In genomic region chr9:2691626-2692025, GRCh38 we compare ENCODE assay signal across 23 cellular contexts. TPM values are rescaled to one million over a fixed set of nuclear protein-coding genes. Genes with fewer than 3 reads are reported as not detected.
DNase-seq lines count a peak whose midpoint lies in the region; ATAC-seq and TF ChIP-seq lines count a peak whose summit lies in the region.
"Had no signal": no experiment of that assay in that cellular context is flagged by ENCODE, and none has a peak within 500 bp of the region (broad histone marks: within the 10 kb centered on the region; RNA-seq: fewer than 3 reads in every experiment).

No MANE protein-coding gene starts in this region.

- no peaks in the 10 kb centered on the region for H3K36me3 ChIP-seq in adipocyte (ENCODE audit: control insufficient read depth, insufficient read depth, low read length, severe bottlenecking)
- H3K36me3 ChIP-seq: BE2C had no signal

- H3K4me3 Mint-ChIP-seq in nephron, result no peak overlapping the region
- H3K4me3 Mint-ChIP-seq: CD4-positive, CD25-positive, alpha-beta regulatory T cell had no signal

- intact Hi-C loops in left cardiac atrium (cut with DNase I), result no loop called here

- no peak for ATAC-seq in left cardiac atrium
- no peak for ATAC-seq in HG02588 (IDR thresholded peaks at IDR 0.05; ENCODE audit: unreplicated experiment)

- no peaks in the 10 kb centered on the region for H3K27me3 Mint-ChIP-seq in nephron (ENCODE audit: low read depth)
- H3K27me3 Mint-ChIP-seq: CD4-positive, CD25-positive, alpha-beta regulatory T cell had no signal

- H3K9ac ChIP-seq in adipocyte (ENCODE audit: low read length), result no peak overlapping the region

- TF ChIP-seq CTCF in fibroblast of mammary gland (conservative IDR thresholded peaks at IDR 0.05; ENCODE audit: control insufficient read depth, insufficient read depth, low read depth, low read length) (no peak), nephron (IDR thresholded peaks at IDR 0.05; ENCODE audit: unreplicated experiment in 3 of 3) (no peak)

- no peaks in the 10 kb centered on the region for H3K9me3 Mint-ChIP-seq in nephron
- H3K9me3 Mint-ChIP-seq: CD4-positive, CD25-positive, alpha-beta regulatory T cell had no signal

- DNase-seq in EH (ENCODE audit: low read depth), result peak; percentile 14
- DNase-seq in adipocyte (ENCODE audit: low read depth), result peak; percentile 3
- peak; percentile 12 for DNase-seq in fibroblast of mammary gland (ENCODE audit: low read depth)
- no peak for DNase-seq in left cardiac atrium
- DNase-seq in activated CD4-positive, alpha-beta T cell treated with anti-CD3 and anti-CD28 coated beads for 4 hours, result no peak
- no peak for DNase-seq in NCI-H1930 (lab: John Stamatoyannopoulos, UW)
- DNase-seq: 8988T; BE2C; CD4-positive, CD25-positive, alpha-beta regulatory T cell; COR-L47; DMS 273 treated with DMSO at 0.1 percent for 48 hours; DND-41; GOT3; KBM-7; NCI-H1105 treated with DMSO at 0.1 percent for 48 hours; NCI-H1694; NCI-H2227 treated with DMSO at 0.1 percent for 48 hours; NCI-H510A treated with DMSO at 0.1 percent for 48 hours; NCI-H82; OCI-M1; Right ventricle myocardium superior had no signal

- no peaks in the 10 kb centered on the region for H3K9me3 ChIP-seq in adipocyte (ENCODE audit: control insufficient read depth, low read length)
- H3K9me3 ChIP-seq: BE2C had no signal

- H3K4me1 ChIP-seq in adipocyte (ENCODE audit: control insufficient read depth, insufficient read depth, low read length), result no peaks in the 10 kb centered on the region

- H3K4me3 ChIP-seq in adipocyte (ENCODE audit: low read length), result no peak overlapping the region
- no peak overlapping the region for H3K4me3 ChIP-seq in fibroblast of mammary gland (ENCODE audit: control insufficient read depth, low read depth, low read length)

- peaks cover 18% of the 10 kb centered on the region for H3K4me1 Mint-ChIP-seq in nephron
- H3K4me1 Mint-ChIP-seq: CD4-positive, CD25-positive, alpha-beta regulatory T cell had no signal

- no peaks in the 10 kb centered on the region for H3K27me3 ChIP-seq in adipocyte (replicated peaks; ENCODE audit: control insufficient read depth, insufficient read depth, low read length)
- H3K27me3 ChIP-seq: BE2C had no signal

- H3K27ac Mint-ChIP-seq in nephron, result peak overlapping the region in 2 of 3 experiments; percentile 39 to 65
- H3K27ac Mint-ChIP-seq: CD4-positive, CD25-positive, alpha-beta regulatory T cell had no signal

- peaks cover 3% of the 10 kb centered on the region for H3K36me3 Mint-ChIP-seq in nephron (ENCODE audit: low read depth)
- H3K36me3 Mint-ChIP-seq: CD4-positive, CD25-positive, alpha-beta regulatory T cell had no signal

RNA-seq across cellular contexts. Expression of gene KCNV2, which starts 25.7 kb away (rescaled TPM):
- total RNA-seq in left cardiac atrium, result not detected
- total RNA-seq: CD4-positive, CD25-positive, alpha-beta regulatory T cell; Right ventricle myocardium superior had no signal

Comparison
In these comparisons a context has a peak if more than half of its experiments do, and no peak if none do; other contexts are left out.
1. DNase-seq: peak in EH (single experiment), adipocyte (single experiment) and fibroblast of mammary gland (single experiment); none in left cardiac atrium (single experiment), activated CD4-positive, alpha-beta T cell treated with anti-CD3 and anti-CD28 coated beads for 4 hours (0 of 2) and NCI-H1930 (0 of 2).